Comparison of ENCODE assay signal across 8 cellular contexts in the genomic region with DNA sequence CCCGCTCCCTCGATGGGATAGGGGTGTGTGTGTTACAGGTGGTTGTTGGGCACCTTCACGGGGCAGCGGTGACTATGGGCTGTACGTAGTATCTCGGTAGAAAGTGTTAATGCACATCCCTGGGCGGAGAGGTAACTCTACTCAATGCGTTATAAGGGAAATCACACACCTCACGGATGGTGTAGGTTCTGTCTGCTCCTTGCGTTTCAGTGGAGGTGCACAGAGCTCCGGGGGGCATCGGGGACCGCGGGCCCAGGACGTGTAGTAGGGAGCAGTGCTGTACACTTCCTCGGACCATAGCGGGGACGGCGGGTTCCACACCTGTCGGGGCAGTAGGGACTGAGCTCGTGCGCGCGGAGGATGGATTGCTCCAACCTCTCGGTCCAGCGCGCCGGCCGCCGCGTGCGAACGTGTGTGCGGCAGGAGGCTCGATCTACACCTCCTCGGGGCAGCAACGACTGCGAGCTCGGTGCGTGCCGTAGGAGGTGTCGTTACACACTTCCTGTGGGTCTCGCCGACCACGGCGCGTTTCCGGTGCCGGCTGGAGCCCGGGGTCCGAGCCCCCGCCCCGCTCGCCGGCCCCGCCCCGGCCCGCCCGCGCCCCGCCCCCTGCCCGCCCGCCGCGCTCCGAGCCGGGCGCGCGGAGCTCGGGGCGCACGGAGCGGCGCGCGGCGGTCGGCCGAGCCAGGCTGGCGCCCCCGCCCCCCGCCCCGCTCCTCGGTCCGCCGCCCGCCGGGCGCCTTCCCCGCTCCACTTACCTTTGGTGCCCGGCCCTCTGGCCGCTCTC. TPM values are rescaled to one million over a fixed set of nuclear protein-coding genes. Genes with fewer than 3 reads are reported as not detected.
DNase-seq lines count a peak whose midpoint lies in the region; ATAC-seq and TF ChIP-seq lines count a peak whose summit lies in the region.

A gene with protein sequence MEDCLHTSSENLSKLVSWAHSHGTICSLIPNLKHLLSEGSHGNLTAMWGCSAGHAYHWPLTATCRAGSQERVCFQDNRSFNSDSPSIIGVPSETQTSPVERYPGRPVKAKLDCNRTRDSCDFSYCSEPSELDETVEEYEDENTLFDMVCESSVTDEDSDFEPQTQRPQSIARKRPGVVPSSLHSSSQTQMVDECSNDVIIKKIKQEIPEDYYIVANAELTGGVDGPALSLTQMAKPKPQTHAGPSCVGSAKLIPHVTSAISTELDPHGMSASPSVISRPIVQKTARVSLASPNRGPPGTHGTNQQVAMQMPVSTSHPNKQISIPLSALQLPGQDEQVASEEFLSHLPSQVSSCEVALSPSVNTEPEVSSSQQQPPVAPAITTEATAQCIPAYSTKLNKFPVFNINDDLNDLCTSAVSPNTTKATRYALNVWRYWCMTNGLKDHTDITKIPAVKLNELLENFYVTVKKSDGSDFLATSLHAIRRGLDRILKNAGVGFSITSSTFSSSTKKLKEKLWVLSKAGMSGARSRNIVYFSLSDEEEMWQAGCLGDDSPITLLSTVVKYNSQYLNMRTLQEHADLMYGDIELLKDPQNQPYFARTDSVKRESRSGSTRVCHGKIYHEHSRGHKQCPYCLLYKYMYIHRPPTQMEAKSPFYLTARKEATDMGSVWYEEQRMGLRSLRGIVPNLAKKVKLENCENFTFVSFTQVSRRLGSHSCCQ (plus strand): TSS at position 607 of the 787 bp plus-strand sequence. CDS start 87,254 bp downstream, outside the sequence.

- H3K4me3 ChIP-seq in liver (ENCODE audit: low read depth in 1 of 3, low read length in 3 of 3), result peak within 1 kb of the TSS; percentile 81 to 92 (median 87)

- peak; percentile 95 for DNase-seq in AG20443 (ENCODE audit: low spot score)
- DNase-seq in NCI-H226, result peak; percentile 64
- peak; percentile 91 for DNase-seq in activated CD4-positive, alpha-beta T cell treated with anti-CD3 and anti-CD28 coated beads for 48 hours
- peak; percentile 84 for DNase-seq in stimulated activated CD4-positive, alpha-beta T cell treated with anti-CD3 and anti-CD28 coated beads, Interleukin-4, amount 100 ng/mL, for 24 hours

- TF ChIP-seq RAD21 in liver (IDR thresholded peaks at IDR 0.05), result peak in 1 of 2 donors; percentile 44

- peak within 1 kb of the TSS; percentile 90 for H3K4me3 Mint-ChIP-seq in dendritic cell treated with granulocyte-macrophage colony-stimulating factor and Interleukin-4, amounts not matched to agents 40 ng/mL and 50 ng/mL, for 4 days

- no peaks in the 10 kb centered on the region for H3K9me3 ChIP-seq in liver (ENCODE audit: control insufficient read depth in 4 of 4, low read length in 3 of 4)

- H3K27ac ChIP-seq in liver (ENCODE audit: low read depth in 1 of 2, low read length in 2 of 2), result peak within 1 kb of the TSS; percentile 71 to 81

- no peak for TF ChIP-seq CTCF in liver (IDR thresholded peaks at IDR 0.05; ENCODE audit: low read depth, low read length, missing input control)

- peak; percentile 88 for ATAC-seq in HG03175 (IDR thresholded peaks at IDR 0.05; ENCODE audit: unreplicated experiment)

- no peaks in the 10 kb centered on the region for H3K9me3 Mint-ChIP-seq in dendritic cell treated with granulocyte-macrophage colony-stimulating factor and Interleukin-4, amounts not matched to agents 40 ng/mL and 50 ng/mL, for 4 days

- H3K27me3 Mint-ChIP-seq in dendritic cell treated with granulocyte-macrophage colony-stimulating factor and Interleukin-4, amounts not matched to agents 40 ng/mL and 50 ng/mL, for 4 days, result peaks cover 12% of the 10 kb centered on the region

- peak; percentile 96 for TF ChIP-seq POLR2A in GM18951 (IDR thresholded peaks at IDR 0.05; ENCODE audit: extremely low read depth, insufficient read depth, insufficient read length)

- 1% methylated on average over 93 of the region's 93 CpGs for WGBS in liver

- H3K9ac ChIP-seq in liver (ENCODE audit: low read depth in 1 of 2, low read length in 2 of 2), result peak within 1 kb of the TSS; percentile 52 to 66

- in situ Hi-C loops in GM18951 (cut with MboI; ENCODE audit: low sequenced_read_pairs, unreplicated experiment), result no loop called here

- peak within 1 kb of the TSS; percentile 58 for H3K27ac Mint-ChIP-seq in dendritic cell treated with granulocyte-macrophage colony-stimulating factor and Interleukin-4, amounts not matched to agents 40 ng/mL and 50 ng/mL, for 4 days

- H3K4me1 ChIP-seq in liver (ENCODE audit: control insufficient read depth in 4 of 4, insufficient read depth in 4 of 4, low read length in 3 of 4), result peaks cover 1 to 30% (median 11%) of the 10 kb centered on the region in 4 donors

- intact Hi-C loops in dendritic cell treated with granulocyte-macrophage colony-stimulating factor and Interleukin-4, amounts not matched to agents 40 ng/mL and 50 ng/mL, for 4 days (cut with micrococcal nuclease), result loop anchor here (10.0 kb wide), 1 partner anchor 228 kb away; a partner anchor contains a TSS

- H3K4me1 Mint-ChIP-seq in dendritic cell treated with granulocyte-macrophage colony-stimulating factor and Interleukin-4, amounts not matched to agents 40 ng/mL and 50 ng/mL, for 4 days (ENCODE audit: low read depth), result peaks cover 14% of the 10 kb centered on the region

- H3K27me3 ChIP-seq in liver (ENCODE audit: control insufficient read depth in 4 of 4, insufficient read depth in 4 of 4, low read length in 3 of 4), result no peaks in the 10 kb centered on the region

- no peaks in the 10 kb centered on the region for H3K36me3 ChIP-seq in liver (ENCODE audit: control insufficient read depth in 4 of 4, insufficient read depth in 3 of 4, low read depth in 1 of 4, low read length in 3 of 4)

- no peaks in the 10 kb centered on the region for H3K36me3 Mint-ChIP-seq in dendritic cell treated with granulocyte-macrophage colony-stimulating factor and Interleukin-4, amounts not matched to agents 40 ng/mL and 50 ng/mL, for 4 days (ENCODE audit: low read depth)

TF ChIP-seq in liver, 16 proteins besides CTCF, POLR2A, EP300 and RAD21:
- TF ChIP-seq GABPA (IDR thresholded peaks at IDR 0.05 in 1 of 2, conservative IDR thresholded peaks at IDR 0.05 in 1 of 2), result peak; percentile 71 to 89
- TF ChIP-seq, protein P1, sequence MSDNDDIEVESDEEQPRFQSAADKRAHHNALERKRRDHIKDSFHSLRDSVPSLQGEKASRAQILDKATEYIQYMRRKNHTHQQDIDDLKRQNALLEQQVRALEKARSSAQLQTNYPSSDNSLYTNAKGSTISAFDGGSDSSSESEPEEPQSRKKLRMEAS (IDR thresholded peaks at IDR 0.05), result peak; percentile 73
- TF ChIP-seq, protein P2, sequence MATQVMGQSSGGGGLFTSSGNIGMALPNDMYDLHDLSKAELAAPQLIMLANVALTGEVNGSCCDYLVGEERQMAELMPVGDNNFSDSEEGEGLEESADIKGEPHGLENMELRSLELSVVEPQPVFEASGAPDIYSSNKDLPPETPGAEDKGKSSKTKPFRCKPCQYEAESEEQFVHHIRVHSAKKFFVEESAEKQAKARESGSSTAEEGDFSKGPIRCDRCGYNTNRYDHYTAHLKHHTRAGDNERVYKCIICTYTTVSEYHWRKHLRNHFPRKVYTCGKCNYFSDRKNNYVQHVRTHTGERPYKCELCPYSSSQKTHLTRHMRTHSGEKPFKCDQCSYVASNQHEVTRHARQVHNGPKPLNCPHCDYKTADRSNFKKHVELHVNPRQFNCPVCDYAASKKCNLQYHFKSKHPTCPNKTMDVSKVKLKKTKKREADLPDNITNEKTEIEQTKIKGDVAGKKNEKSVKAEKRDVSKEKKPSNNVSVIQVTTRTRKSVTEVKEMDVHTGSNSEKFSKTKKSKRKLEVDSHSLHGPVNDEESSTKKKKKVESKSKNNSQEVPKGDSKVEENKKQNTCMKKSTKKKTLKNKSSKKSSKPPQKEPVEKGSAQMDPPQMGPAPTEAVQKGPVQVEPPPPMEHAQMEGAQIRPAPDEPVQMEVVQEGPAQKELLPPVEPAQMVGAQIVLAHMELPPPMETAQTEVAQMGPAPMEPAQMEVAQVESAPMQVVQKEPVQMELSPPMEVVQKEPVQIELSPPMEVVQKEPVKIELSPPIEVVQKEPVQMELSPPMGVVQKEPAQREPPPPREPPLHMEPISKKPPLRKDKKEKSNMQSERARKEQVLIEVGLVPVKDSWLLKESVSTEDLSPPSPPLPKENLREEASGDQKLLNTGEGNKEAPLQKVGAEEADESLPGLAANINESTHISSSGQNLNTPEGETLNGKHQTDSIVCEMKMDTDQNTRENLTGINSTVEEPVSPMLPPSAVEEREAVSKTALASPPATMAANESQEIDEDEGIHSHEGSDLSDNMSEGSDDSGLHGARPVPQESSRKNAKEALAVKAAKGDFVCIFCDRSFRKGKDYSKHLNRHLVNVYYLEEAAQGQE (IDR thresholded peaks at IDR 0.05), result peak; percentile 36
- TF ChIP-seq, protein P3, sequence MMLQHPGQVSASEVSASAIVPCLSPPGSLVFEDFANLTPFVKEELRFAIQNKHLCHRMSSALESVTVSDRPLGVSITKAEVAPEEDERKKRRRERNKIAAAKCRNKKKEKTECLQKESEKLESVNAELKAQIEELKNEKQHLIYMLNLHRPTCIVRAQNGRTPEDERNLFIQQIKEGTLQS (IDR thresholded peaks at IDR 0.05), result no peak

RNA-seq across cellular contexts. Expression of the gene that starts here (rescaled TPM):
- total RNA-seq in liver, result 1 to 10 TPM; 4.5 to 7.1 TPM
- 1 to 10 TPM in 1 of 2 donors, under 1 TPM in 1; 0.99 to 2.1 TPM for polyA plus RNA-seq in liver

Comparison
In these comparisons a context has a peak if more than half of its experiments do, and no peak if none do; other contexts are left out.
1. Peak in every context shown above with its lines: DNase-seq, ATAC-seq, H3K4me3 ChIP-seq and H3K27ac ChIP-seq.